ENCODE assay signal across 25 cellular contexts in the genomic region with DNA sequence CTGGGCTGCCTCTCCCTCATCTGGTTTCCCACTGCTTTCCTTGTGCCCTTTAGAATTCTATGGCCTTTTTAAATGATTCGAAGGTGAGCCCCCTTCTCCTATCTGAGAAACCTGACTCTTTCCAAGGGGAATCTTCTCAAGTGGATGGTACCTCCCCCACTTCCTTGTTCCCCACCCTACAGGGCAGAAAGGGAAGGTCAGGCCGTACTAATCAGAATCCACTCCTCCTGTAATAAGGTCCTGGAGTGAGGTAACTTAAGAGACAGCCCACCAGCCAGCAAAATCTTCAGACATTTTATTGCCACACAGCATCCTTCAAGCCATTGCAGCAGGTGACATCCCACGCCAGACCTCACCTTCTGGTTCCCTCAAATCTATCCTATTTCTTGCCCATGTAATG.
DNase-seq lines count a peak whose midpoint lies in the region; ATAC-seq and TF ChIP-seq lines count a peak whose summit lies in the region.
"Had no signal": no experiment of that assay in that cellular context is flagged by ENCODE, and none has a peak within 500 bp of the region (broad histone marks: within the 10 kb centered on the region; RNA-seq: fewer than 3 reads in every experiment).

No MANE protein-coding gene starts in this region.

- no peak overlapping the region for H3K4ac ChIP-seq in H9 (ENCODE audit: low read depth, low read length)

- H2AK5ac ChIP-seq in H9 (ENCODE audit: insufficient read length, low read length) = no peak overlapping the region

- H3K27ac ChIP-seq in right atrium auricular region (no peak overlapping the region), H9 (ENCODE audit: insufficient read length, low read depth, low read length) (no peak overlapping the region), endodermal cell (ENCODE audit: low read depth, low read length) (no peak overlapping the region), upper lobe of right lung (no peak overlapping the region)
- H3K27ac ChIP-seq: BLaER1 had no signal

- H2BK5ac ChIP-seq in H9 (ENCODE audit: insufficient read length, low read length) = no peak overlapping the region

- H3K18ac ChIP-seq in H9 (ENCODE audit: insufficient read length, low read depth, low read length) = no peak overlapping the region

- intact Hi-C loops in left cardiac atrium (cut with DNase I) (no loop called here), upper lobe of right lung (cut with DNase I) (no loop called here)

- no peaks in the 10 kb centered on the region; the same call in 1 of the 2 replicates for H3K79me2 ChIP-seq in H9 (ENCODE audit: insufficient read depth, low read length)

- H4K91ac ChIP-seq in H9 (ENCODE audit: insufficient read length, low read depth, low read length) = no peak overlapping the region

- H3K27me3 ChIP-seq in right atrium auricular region (no peaks in the 10 kb centered on the region), H9 (ENCODE audit: insufficient read depth, low read length) (no peaks in the 10 kb centered on the region), endodermal cell (ENCODE audit: control insufficient read depth, insufficient read depth, low read length, poor library complexity, severe bottlenecking) (peaks cover 7% of the 10 kb centered on the region), upper lobe of right lung (no peaks in the 10 kb centered on the region)
- H3K27me3 ChIP-seq: BE2C, BLaER1 had no signal

- no peak overlapping the region for H3T11ph ChIP-seq in H9 (ENCODE audit: low read length)

- no CpG with 5 or more reads among the region's 3 CpGs for WGBS in H9 (ENCODE audit: extremely low coverage, insufficient read length, low lambda C conversion rate)
- 82 to 100% methylated on average over 1 to 3 of the region's 3 CpGs for WGBS in endodermal cell (ENCODE audit: insufficient coverage in 1 of 2, insufficient read length in 1 of 2), 2 experiments

- H2AFZ ChIP-seq in H9 (ENCODE audit: low read length) = no peak overlapping the region

- H2BK12ac ChIP-seq in H9 (ENCODE audit: insufficient read length, low read depth, low read length) = no peak overlapping the region

- H3K27me3 Mint-ChIP-seq in H9 (ENCODE audit: low read depth) (peaks cover 1% of the 10 kb centered on the region; the same call in 1 of the 2 replicates), endodermal cell (ENCODE audit: insufficient read depth) (no peaks in the 10 kb centered on the region), type B pancreatic cell (peaks cover 54% of the 10 kb centered on the region)

- no peak overlapping the region for H4K5ac ChIP-seq in H9 (ENCODE audit: insufficient read length, low read depth, low read length)

- no peaks in the 10 kb centered on the region for H3K23me2 ChIP-seq in H9 (ENCODE audit: insufficient read length, low read depth, low read length, poor library complexity, severe bottlenecking)

- no peak overlapping the region for H2BK15ac ChIP-seq in H9 (ENCODE audit: low read depth, low read length)

- H3K9ac ChIP-seq in H9 (ENCODE audit: extremely low read depth, insufficient read length, low read length) (no peak overlapping the region), endodermal cell (ENCODE audit: extremely low read depth, low read length, poor library complexity, severe bottlenecking) (no peak overlapping the region)
- H3K9ac ChIP-seq: BLaER1 had no signal

- H3K9me3 Mint-ChIP-seq in H9 (no peaks in the 10 kb centered on the region; a peak in 1 of 5 replicates), endodermal cell (no peaks in the 10 kb centered on the region), type B pancreatic cell (no peaks in the 10 kb centered on the region)
- H3K9me3 Mint-ChIP-seq: CD4-positive, alpha-beta memory T cell; CD8-positive, alpha-beta memory T cell had no signal

- H3K56ac ChIP-seq in H9 (ENCODE audit: insufficient read length, low read depth, low read length) = no peak overlapping the region

- no peak overlapping the region for H3K23ac ChIP-seq in H9 (ENCODE audit: insufficient read length, low read depth, low read length)

- H2BK20ac ChIP-seq in H9 (ENCODE audit: low read depth, low read length, poor library complexity, severe bottlenecking) = no peak overlapping the region

- no peak overlapping the region for H2BK120ac ChIP-seq in H9 (ENCODE audit: low read depth, low read length, poor library complexity, severe bottlenecking)

- H3K4me1 Mint-ChIP-seq in H9 = peaks cover 5 to 12% of the 10 kb centered on the region in 2 experiments; a peak in 3 of 4 replicates
- H3K4me1 Mint-ChIP-seq in endodermal cell = no peaks in the 10 kb centered on the region
- peaks cover 16% of the 10 kb centered on the region for H3K4me1 Mint-ChIP-seq in type B pancreatic cell (ENCODE audit: unreplicated experiment)
- H3K4me1 Mint-ChIP-seq: CD14-positive monocyte; CD4-positive, alpha-beta memory T cell; CD4-positive, CD25-positive, alpha-beta regulatory T cell; CD8-positive, alpha-beta memory T cell had no signal

- DNase-seq in right atrium auricular region (ENCODE audit: low spot score) (peak; percentile 5), left cardiac atrium (no peak), H9 (no peak), endodermal cell (no peak), type B pancreatic cell (ENCODE audit: extremely low spot score, unreplicated experiment) (no peak), HuH-7.5 (ENCODE audit: low spot score) (no peak), upper lobe of right lung (no peak), NCI-H1930 (lab: John Stamatoyannopoulos, UW) (no peak)
- DNase-seq: 8988T; ACHN; BE2C; C1 segment of cervical spinal cord; CD4-positive, alpha-beta memory T cell; CD4-positive, CD25-positive, alpha-beta regulatory T cell; CD8-positive, alpha-beta memory T cell; COR-L47; DMS 273 treated with DMSO at 0.1 percent for 48 hours; DMS153; DMS53; DMS79; DND-41; EL; GDM1 had no signal

- H3K14ac ChIP-seq in H9 (ENCODE audit: insufficient read depth, low read length) = no peak overlapping the region

- TF ChIP-seq CTCF in right atrium auricular region (IDR thresholded peaks at IDR 0.05) = no peak
- TF ChIP-seq CTCF in H9 (conservative IDR thresholded peaks at IDR 0.05) = peak; percentile 18; the same call in 1 of the 3 replicates
- peak; percentile 29 for TF ChIP-seq CTCF in endodermal cell (conservative IDR thresholded peaks at IDR 0.05)
- peak; percentile 27 for TF ChIP-seq CTCF in type B pancreatic cell (conservative IDR thresholded peaks at IDR 0.05)
- TF ChIP-seq CTCF in upper lobe of right lung (IDR thresholded peaks at IDR 0.05) = no peak

- H3K4me1 ChIP-seq in right atrium auricular region = no peaks in the 10 kb centered on the region
- H3K4me1 ChIP-seq in H9 (ENCODE audit: insufficient read depth, low read length) = no peaks in the 10 kb centered on the region; the same call in 1 of the 2 replicates
- no peaks in the 10 kb centered on the region for H3K4me1 ChIP-seq in endodermal cell (ENCODE audit: control insufficient read depth, insufficient read depth, low read length)
- no peaks in the 10 kb centered on the region for H3K4me1 ChIP-seq in upper lobe of right lung
- H3K4me1 ChIP-seq: BE2C, BLaER1 had no signal

- no peak overlapping the region for H4K8ac ChIP-seq in H9 (replicated peaks; ENCODE audit: insufficient read length, low read depth, low read length)

- no peaks in the 10 kb centered on the region for H3K36me3 Mint-ChIP-seq in H9 (ENCODE audit: insufficient read depth in 1 of 3, low read depth in 3 of 3)
- H3K36me3 Mint-ChIP-seq in endodermal cell (ENCODE audit: low read depth) = no peaks in the 10 kb centered on the region
- H3K36me3 Mint-ChIP-seq in type B pancreatic cell = no peaks in the 10 kb centered on the region
- H3K36me3 Mint-ChIP-seq: CD14-positive monocyte; CD4-positive, alpha-beta memory T cell; CD4-positive, CD25-positive, alpha-beta regulatory T cell; CD8-positive, alpha-beta memory T cell had no signal

- H3K27ac Mint-ChIP-seq in H9 = no peak overlapping the region
- no peak overlapping the region for H3K27ac Mint-ChIP-seq in endodermal cell
- H3K27ac Mint-ChIP-seq in type B pancreatic cell = no peak overlapping the region
- H3K27ac Mint-ChIP-seq: CD14-positive monocyte; CD4-positive, alpha-beta memory T cell; CD4-positive, CD25-positive, alpha-beta regulatory T cell; CD8-positive, alpha-beta memory T cell had no signal

- H3K9me3 ChIP-seq in right atrium auricular region (no peaks in the 10 kb centered on the region), H9 (ENCODE audit: control insufficient read depth, low read depth, low read length) (no peaks in the 10 kb centered on the region), endodermal cell (ENCODE audit: control insufficient read depth, low read length) (no peaks in the 10 kb centered on the region), upper lobe of right lung (no peaks in the 10 kb centered on the region)
- H3K9me3 ChIP-seq: BE2C, BLaER1 had no signal

- ATAC-seq in left cardiac atrium (no peak), upper lobe of right lung (no peak)

- H3K4me3 ChIP-seq in right atrium auricular region (no peak overlapping the region), endodermal cell (ENCODE audit: low read length) (no peak overlapping the region), upper lobe of right lung (no peak overlapping the region)
- H3K4me3 ChIP-seq: BLaER1 had no signal

- no peak overlapping the region for H3K4me3 Mint-ChIP-seq in H9
- no peak overlapping the region for H3K4me3 Mint-ChIP-seq in endodermal cell
- H3K4me3 Mint-ChIP-seq in type B pancreatic cell = no peak overlapping the region
- H3K4me3 Mint-ChIP-seq: CD14-positive monocyte; CD4-positive, alpha-beta memory T cell; CD4-positive, CD25-positive, alpha-beta regulatory T cell; CD8-positive, alpha-beta memory T cell had no signal

- H3K36me3 ChIP-seq in right atrium auricular region = no peaks in the 10 kb centered on the region
- no peaks in the 10 kb centered on the region for H3K36me3 ChIP-seq in endodermal cell (ENCODE audit: control insufficient read depth, insufficient read depth, low read length)
- no peaks in the 10 kb centered on the region for H3K36me3 ChIP-seq in upper lobe of right lung
- H3K36me3 ChIP-seq: BE2C, BLaER1 had no signal

- H3K79me1 ChIP-seq in H9 (ENCODE audit: insufficient read depth, low read depth, low read length, poor library complexity, severe bottlenecking) = no peaks in the 10 kb centered on the region

- no peaks in the 10 kb centered on the region for H4K20me1 ChIP-seq in H9 (ENCODE audit: control insufficient read depth, insufficient read depth, insufficient read length)
- H4K20me1 ChIP-seq: BLaER1 had no signal

- no peak overlapping the region for H3K4me2 ChIP-seq in H9 (ENCODE audit: insufficient read depth, insufficient read length, low read length)
- H3K4me2 ChIP-seq: BLaER1 had no signal

Comparison
In these comparisons a context has a peak if more than half of its experiments do, and no peak if none do; other contexts are left out.
1. CTCF ChIP-seq: peak in H9 (single experiment), endodermal cell (single experiment) and type B pancreatic cell (single experiment); none in right atrium auricular region (0 of 2) and upper lobe of right lung (single experiment).